9 cellular contexts compared by ENCODE assay signal in genomic region chr10:37754538-37755323, GRCh38.
DNase-seq lines count a peak whose midpoint lies in the region; ATAC-seq, FAIRE-seq and TF ChIP-seq lines count a peak whose summit lies in the region.
"Had no signal": no experiment of that assay in that cellular context is flagged by ENCODE, and none has a peak within 500 bp of the region (broad histone marks: within the 10 kb centered on the region; RNA-seq: fewer than 3 reads in every experiment).

No MANE protein-coding gene starts in this region.

- TF ChIP-seq CTCF in MM.1S (IDR thresholded peaks at IDR 0.05; ENCODE audit: low read length) (peak; percentile 65), epithelial cell of proximal tubule (conservative IDR thresholded peaks at IDR 0.05; ENCODE audit: low read depth, low read length) (peak; percentile 43), upper lobe of left lung (IDR thresholded peaks at IDR 0.05) (peak in 4 of 6 experiments; percentile 5 to 46 (median 35))

- no peaks in the 10 kb centered on the region for H3K4me1 Mint-ChIP-seq in T-helper 17 cell
- H3K4me1 Mint-ChIP-seq: activated naive CD4-positive, alpha-beta T cell treated with anti-CD3 and anti-CD28 coated beads, Interleukin-2, amount 50 U/mL, for 24 hours had no signal

- H3K9ac ChIP-seq in MM.1S (ENCODE audit: low read length), result no peak overlapping the region

- H3K4me3 ChIP-seq in MM.1S (ENCODE audit: low read length), result no peak overlapping the region
- H3K4me3 ChIP-seq in epithelial cell of proximal tubule (ENCODE audit: low read depth, low read length), result no peak overlapping the region
- no peak overlapping the region for H3K4me3 ChIP-seq in upper lobe of left lung

- no peak overlapping the region for H3K4me3 Mint-ChIP-seq in T-helper 17 cell
- H3K4me3 Mint-ChIP-seq: activated naive CD4-positive, alpha-beta T cell treated with anti-CD3 and anti-CD28 coated beads, Interleukin-2, amount 50 U/mL, for 24 hours had no signal

- no peak for TF ChIP-seq POLR2A in upper lobe of left lung (IDR thresholded peaks at IDR 0.05)

- no peaks in the 10 kb centered on the region for H3K79me2 ChIP-seq in MM.1S (ENCODE audit: low read length)

- no peaks in the 10 kb centered on the region for H4K20me1 ChIP-seq in MM.1S (ENCODE audit: insufficient read depth, low read length)

- no peak overlapping the region for H3K27ac Mint-ChIP-seq in T-helper 17 cell
- H3K27ac Mint-ChIP-seq: activated naive CD4-positive, alpha-beta T cell treated with anti-CD3 and anti-CD28 coated beads, Interleukin-2, amount 50 U/mL, for 24 hours had no signal

- H3K9me3 ChIP-seq in MM.1S (replicated peaks; ENCODE audit: insufficient read depth, low read length) (no peaks in the 10 kb centered on the region), upper lobe of left lung (no peaks in the 10 kb centered on the region), T-helper 17 cell (ENCODE audit: control insufficient read depth, low read length, poor library complexity, severe bottlenecking) (no peaks in the 10 kb centered on the region)

- WGBS in upper lobe of left lung, 2 donors, result 5 to 21% methylated on average over 2 of the region's 2 CpGs

- no peaks in the 10 kb centered on the region for H3K27me3 Mint-ChIP-seq in T-helper 17 cell
- H3K27me3 Mint-ChIP-seq: activated naive CD4-positive, alpha-beta T cell treated with anti-CD3 and anti-CD28 coated beads, Interleukin-2, amount 50 U/mL, for 24 hours had no signal

- H3K4me1 ChIP-seq in MM.1S (ENCODE audit: low read length) (no peaks in the 10 kb centered on the region), upper lobe of left lung (no peaks in the 10 kb centered on the region)

- no peaks in the 10 kb centered on the region for H3K27me3 ChIP-seq in MM.1S (replicated peaks; ENCODE audit: insufficient read depth, low read length)
- H3K27me3 ChIP-seq in upper lobe of left lung, result no peaks in the 10 kb centered on the region

- no peaks in the 10 kb centered on the region for H3K36me3 Mint-ChIP-seq in T-helper 17 cell (ENCODE audit: low read depth)

- no peak overlapping the region for H3K4me2 ChIP-seq in MM.1S (ENCODE audit: low read depth, low read length)

- H2AFZ ChIP-seq in MM.1S (ENCODE audit: low read length), result no peak overlapping the region

- peak; percentile 30 for FAIRE-seq in A204.1 (lab: Jason Lieb, UNC)

- no peak for TF ChIP-seq EP300 in upper lobe of left lung (IDR thresholded peaks at IDR 0.05)

- ATAC-seq in GM18868 (IDR thresholded peaks at IDR 0.05; ENCODE audit: unreplicated experiment) (peak; percentile 83), upper lobe of left lung (ENCODE audit: low FRiP score in 2 of 2) (peak in 1 of 2 donors; percentile 34), T-helper 17 cell (no peak)

- peak; percentile 54 for DNase-seq in MM.1S
- DNase-seq in epithelial cell of proximal tubule (ENCODE audit: low read depth), result no peak
- no peak for DNase-seq in upper lobe of left lung
- DNase-seq in activated CD4-positive, alpha-beta T cell treated with anti-CD3 and anti-CD28 coated beads, Interleukin-2, amount 50 U/mL, for 4 hours, result no peak
- no peak for DNase-seq in T-helper 17 cell
- DNase-seq in 8988T, result no peak

- H3K27ac ChIP-seq in MM.1S (ENCODE audit: low read length), result no peak overlapping the region
- no peak overlapping the region for H3K27ac ChIP-seq in upper lobe of left lung

- H3K36me3 ChIP-seq in MM.1S (replicated peaks; ENCODE audit: insufficient read depth, low read length), result no peaks in the 10 kb centered on the region
- H3K36me3 ChIP-seq in upper lobe of left lung, result no peaks in the 10 kb centered on the region

- H3K9me2 ChIP-seq in MM.1S (replicated peaks; ENCODE audit: insufficient read depth, low read length), result no peaks in the 10 kb centered on the region

- H3F3A ChIP-seq in MM.1S (ENCODE audit: insufficient read depth, low read length), result no peaks in the 10 kb centered on the region
